Comparison of ENCODE assay signal across 23 cellular contexts in the genomic region with DNA sequence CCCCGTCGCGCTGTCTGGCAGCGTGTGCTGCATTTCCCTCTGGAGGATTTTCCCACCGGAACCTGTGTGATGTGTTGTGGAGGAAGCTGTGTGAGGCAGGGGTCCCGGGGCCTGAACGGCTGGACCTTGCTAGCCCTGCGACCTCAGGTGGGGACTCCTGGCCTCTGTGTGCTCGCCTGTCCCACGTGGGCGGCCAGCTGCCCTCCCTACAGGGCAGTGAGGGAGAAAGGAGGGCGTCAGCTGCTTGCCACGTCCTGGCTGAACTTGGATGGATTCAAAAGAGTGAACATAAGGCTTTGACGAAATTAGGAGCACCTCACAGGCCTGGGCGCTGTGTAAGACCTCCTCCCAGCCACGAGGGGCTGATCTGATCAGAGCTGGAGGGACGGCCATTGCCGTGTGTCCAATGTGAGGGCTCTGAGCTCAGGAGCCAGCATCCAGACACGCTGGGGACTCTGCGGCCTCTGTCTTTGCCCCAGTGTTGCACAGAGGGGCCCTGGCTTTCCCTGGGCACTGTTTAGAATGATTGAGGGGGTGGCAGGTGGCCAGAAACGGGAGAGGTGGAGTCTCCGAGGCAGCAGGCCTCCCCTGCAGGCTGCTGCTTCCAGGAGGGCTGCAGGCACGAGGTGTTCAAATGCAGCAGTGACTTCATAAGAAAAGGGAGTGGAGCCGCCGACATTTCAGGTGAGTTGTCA. TPM values are rescaled to one million over a fixed set of nuclear protein-coding genes. Genes with fewer than 3 reads are reported as not detected.
DNase-seq lines count a peak whose midpoint lies in the region; ATAC-seq and TF ChIP-seq lines count a peak whose summit lies in the region.
"Had no signal": no experiment of that assay in that cellular context is flagged by ENCODE, and none has a peak within 500 bp of the region (broad histone marks: within the 10 kb centered on the region; RNA-seq: fewer than 3 reads in every experiment).

No MANE protein-coding gene starts in this region.

- no peaks in the 10 kb centered on the region for H3K4me1 ChIP-seq in mucosa of descending colon (ENCODE audit: low read depth)
- H3K4me1 ChIP-seq: ascending aorta, pancreas had no signal

- H3K9me3 ChIP-seq in MG63 (no peaks in the 10 kb centered on the region), mucosa of descending colon (no peaks in the 10 kb centered on the region)
- H3K9me3 ChIP-seq: ascending aorta, pancreas had no signal

- no peak for TF ChIP-seq CTCF in glutamatergic neuron (IDR thresholded peaks at IDR 0.05; ENCODE audit: partially characterized antibody, unreplicated experiment)
- TF ChIP-seq CTCF in mucosa of descending colon (IDR thresholded peaks at IDR 0.05): no peak

- H3K36me3 Mint-ChIP-seq in glutamatergic neuron (ENCODE audit: unreplicated experiment): peaks cover 25% of the 10 kb centered on the region

- no peaks in the 10 kb centered on the region for H3K27me3 ChIP-seq in MG63
- H3K27me3 ChIP-seq: ascending aorta, pancreas had no signal

- peak overlapping the region; percentile 84 for H3K27ac Mint-ChIP-seq in glutamatergic neuron (ENCODE audit: unreplicated experiment)
- H3K27ac Mint-ChIP-seq: activated CD4-positive, alpha-beta T cell treated with anti-CD3 and anti-CD28 coated beads for 36 hours; activated naive CD4-positive, alpha-beta T cell treated with anti-CD3 and anti-CD28 coated beads, Interleukin-2, amount 50 U/mL, for 24 hours; CD8-positive, alpha-beta T cell; natural killer cell treated with Interleukin-12 subunit alpha and Interleukin-12 subunit beta and Interleukin-15 and Interleukin-18, amount 100 ng/mL, for 72 hours; T-cell had no signal

- intact Hi-C loops in sciatic nerve (cut with DNase I) (no loop called here), mucosa of descending colon (cut with DNase I, micrococcal nuclease) (no loop called here)

- H3K4me3 ChIP-seq in MG63 (no peak overlapping the region), mucosa of descending colon (no peak overlapping the region)
- H3K4me3 ChIP-seq: ascending aorta, pancreas had no signal

- peak; percentile 6 for DNase-seq in activated CD4-positive, CD25-positive, alpha-beta regulatory T cell treated with anti-CD3 and anti-CD28 coated beads, Interleukin-2, amount 50 U/mL, for 72 hours
- DNase-seq in activated CD4-positive, CD25-positive, alpha-beta regulatory T cell (lab: John Stamatoyannopoulos, UW): no peak
- peak; percentile 23 for DNase-seq in NCI-H1694 treated with DMSO at 0.1 percent for 48 hours (lab: John Stamatoyannopoulos, UW)
- DNase-seq in glutamatergic neuron: no peak
- DNase-seq in sciatic nerve (ENCODE audit: low spot score): peak; percentile 44
- no peak for DNase-seq in MG63
- no peak for DNase-seq in mucosa of descending colon
- DNase-seq in activated naive CD4-positive, alpha-beta T cell (lab: John Stamatoyannopoulos, UW): no peak
- DNase-seq: activated CD4-positive, alpha-beta T cell treated with anti-CD3 and anti-CD28 coated beads for 36 hours; CD8-positive, alpha-beta T cell; central memory CD4-positive, alpha-beta T cell; DMS 273 treated with DMSO at 0.1 percent for 48 hours; NCI-H1092; NCI-H2029 treated with DMSO at 0.1 percent for 48 hours; NCI-H226; NCI-H774; right cardiac atrium; stimulated activated naive CD8-positive, alpha-beta T cell treated with anti-CD3 and anti-CD28 coated beads, Interleukin-15, Interleukin-2, amounts not matched to agents 100 U/mL and 50 U/mL, for 24 hours had no signal

- peaks cover 9% of the 10 kb centered on the region for H3K27me3 Mint-ChIP-seq in glutamatergic neuron (ENCODE audit: unreplicated experiment)
- H3K27me3 Mint-ChIP-seq: activated CD4-positive, alpha-beta T cell treated with anti-CD3 and anti-CD28 coated beads for 36 hours; activated naive CD4-positive, alpha-beta T cell treated with anti-CD3 and anti-CD28 coated beads, Interleukin-2, amount 50 U/mL, for 24 hours; natural killer cell treated with Interleukin-12 subunit alpha and Interleukin-12 subunit beta and Interleukin-15 and Interleukin-18, amount 100 ng/mL, for 72 hours; T-cell had no signal

- H3K4me3 Mint-ChIP-seq in glutamatergic neuron (ENCODE audit: unreplicated experiment): peak overlapping the region; percentile 52
- H3K4me3 Mint-ChIP-seq: activated CD4-positive, alpha-beta T cell treated with anti-CD3 and anti-CD28 coated beads for 36 hours; activated naive CD4-positive, alpha-beta T cell treated with anti-CD3 and anti-CD28 coated beads, Interleukin-2, amount 50 U/mL, for 24 hours; CD8-positive, alpha-beta T cell; natural killer cell treated with Interleukin-12 subunit alpha and Interleukin-12 subunit beta and Interleukin-15 and Interleukin-18, amount 100 ng/mL, for 72 hours; T-cell had no signal

- H3K36me3 ChIP-seq in MG63: peaks cover 54% of the 10 kb centered on the region
- H3K36me3 ChIP-seq in mucosa of descending colon (ENCODE audit: low read depth): no peaks in the 10 kb centered on the region
- H3K36me3 ChIP-seq: pancreas had no signal

- peaks cover 14% of the 10 kb centered on the region for H3K9me3 Mint-ChIP-seq in glutamatergic neuron (ENCODE audit: unreplicated experiment)
- H3K9me3 Mint-ChIP-seq: activated naive CD4-positive, alpha-beta T cell treated with anti-CD3 and anti-CD28 coated beads, Interleukin-2, amount 50 U/mL, for 24 hours; CD8-positive, alpha-beta T cell; natural killer cell treated with Interleukin-12 subunit alpha and Interleukin-12 subunit beta and Interleukin-15 and Interleukin-18, amount 100 ng/mL, for 72 hours; T-cell had no signal

- H3K4me1 Mint-ChIP-seq in glutamatergic neuron (ENCODE audit: low read depth, unreplicated experiment): peaks cover 33% of the 10 kb centered on the region

- ATAC-seq in sciatic nerve (no peak), mucosa of descending colon (no peak)
- ATAC-seq: activated CD4-positive, alpha-beta T cell treated with anti-CD3 and anti-CD28 coated beads for 36 hours; CD8-positive, alpha-beta T cell; pancreas; stimulated activated naive CD8-positive, alpha-beta T cell treated with anti-CD3 and anti-CD28 coated beads, Interleukin-15, Interleukin-2, amounts not matched to agents 100 U/mL and 50 U/mL, for 24 hours; T-cell had no signal

RNA-seq across cellular contexts. Expression of a gene that starts 13.0 kb away (rescaled TPM):
- total RNA-seq in glutamatergic neuron (ENCODE audit: unreplicated experiment) (62.0 TPM), sciatic nerve (36.1 TPM), mucosa of descending colon (10 to 100 TPM; 52.7 to 66.4 (median 54.3) TPM)
- 38.3 and 131 TPM in 2 replicates for total RNA-seq in MG63 (2014; rRNA removed; shearing (Covaris generic); ENCODE audit: low replicate concordance)

Comparison
In these comparisons a context has a peak if more than half of its experiments do, and no peak if none do; other contexts are left out.
1. DNase-seq: peak in activated CD4-positive, CD25-positive, alpha-beta regulatory T cell treated with anti-CD3 and anti-CD28 coated beads, Interleukin-2, amount 50 U/mL, for 72 hours (single experiment), NCI-H1694 treated with DMSO at 0.1 percent for 48 hours (single experiment) and sciatic nerve (single experiment); none in activated CD4-positive, CD25-positive, alpha-beta regulatory T cell (0 of 4), glutamatergic neuron (single experiment), MG63 (single experiment), mucosa of descending colon (0 of 3) and activated naive CD4-positive, alpha-beta T cell (0 of 4).